ENCODE assay signal across 11 cellular contexts in genomic region chr11:35227551-35228341, GRCh38.
A peak's percentile ranks its signal among the peaks of the same experiment; 100 is the strongest.
DNase-seq lines count a peak whose midpoint lies in the region; TF ChIP-seq lines count a peak whose summit lies in the region.
"Had no signal": no experiment of that assay in that cellular context is flagged by ENCODE, and none has a peak within 500 bp of the region (broad histone marks: within the 10 kb centered on the region; RNA-seq: fewer than 3 reads in every experiment).

No MANE protein-coding gene starts in this region.

- H3K4me1 ChIP-seq in PC-9 (replicated peaks; ENCODE audit: insufficient read depth) (no peaks in the 10 kb centered on the region), skeletal muscle tissue (ENCODE audit: control insufficient read depth in 3 of 3, insufficient read depth in 3 of 3, low read length in 3 of 3) (no peaks in the 10 kb centered on the region)

- DNase-seq in SIG-M5 treated with dmso at 0.1 percent for 504 hours (lab: John Stamatoyannopoulos, UW; ENCODE audit: unreplicated experiment) (peak; percentile 82), SIG-M5 (lab: John Stamatoyannopoulos, UW) (no peak), PC-9 (peak in 1 of 2 experiments; percentile 57), fibroblast of mammary gland (ENCODE audit: low read depth) (peak; percentile 41), NCI-H526 (lab: John Stamatoyannopoulos, UW) (no peak), inferior parietal cortex (ENCODE audit: extremely low spot score) (no peak), NCI-H1092 (lab: John Stamatoyannopoulos, UW) (no peak)
- DNase-seq: activated CD4-positive, alpha-beta T cell treated with anti-CD3 and anti-CD28 coated beads, Interleukin-2, amount 10 ng/mL, durations not matched to agents 24 days and 14 days; ovary had no signal

- H2AFZ ChIP-seq in PC-9: no peak overlapping the region

- H3K27me3 ChIP-seq in PC-9 (ENCODE audit: insufficient read depth, low read depth) (no peaks in the 10 kb centered on the region), skeletal muscle tissue (ENCODE audit: control insufficient read depth in 3 of 3, insufficient read depth in 3 of 3, low read length in 3 of 3) (no peaks in the 10 kb centered on the region)
- H3K27me3 ChIP-seq: ovary had no signal

- no peak overlapping the region for H3K4me3 ChIP-seq in PC-9
- H3K4me3 ChIP-seq in fibroblast of mammary gland (ENCODE audit: control insufficient read depth, low read depth, low read length): no peak overlapping the region
- no peak overlapping the region for H3K4me3 ChIP-seq in skeletal muscle tissue (ENCODE audit: low read length in 3 of 3)
- H3K4me3 ChIP-seq: ovary had no signal

- peak overlapping the region; percentile 6 for H3K27ac ChIP-seq in PC-9
- peak overlapping the region; percentile 21 for H3K27ac ChIP-seq in skeletal muscle tissue (ENCODE audit: low read depth, low read length)
- H3K27ac ChIP-seq: 22Rv1, ovary had no signal

- CTCF ChIA-PET in PC-9 (lab: Charles Lee): no interaction called here

- peaks cover 97% of the 10 kb centered on the region for H3F3A ChIP-seq in PC-9 (ENCODE audit: insufficient read depth, low read depth)

- H4K20me1 ChIP-seq in PC-9 (ENCODE audit: insufficient read depth): no peaks in the 10 kb centered on the region

- H3K36me3 ChIP-seq in PC-9 (ENCODE audit: low read depth) (peaks cover 88% of the 10 kb centered on the region), skeletal muscle tissue (ENCODE audit: control insufficient read depth in 3 of 3, insufficient read depth in 3 of 3, low read length in 3 of 3) (peaks cover 0 to 39% (median 18%) of the 10 kb centered on the region in 3 donors)
- H3K36me3 ChIP-seq: ovary had no signal

- BruUV-seq in PC-9 (replicated peaks; lab: Mats Ljungman, UMichigan): no TSS peak

- H3K9ac ChIP-seq in skeletal muscle tissue (ENCODE audit: low read depth in 1 of 3, low read length in 3 of 3): no peak overlapping the region

- H3K4me2 ChIP-seq in PC-9: no peak overlapping the region

- TF ChIP-seq CTCF in PC-9 (conservative IDR thresholded peaks at IDR 0.05): no peak
- no peak for TF ChIP-seq CTCF in fibroblast of mammary gland (conservative IDR thresholded peaks at IDR 0.05; ENCODE audit: control insufficient read depth, insufficient read depth, low read depth, low read length)

- H3K9me2 ChIP-seq in PC-9 (ENCODE audit: insufficient read depth): no peaks in the 10 kb centered on the region

- intact Hi-C loops in PC-9 (cut with micrococcal nuclease; ENCODE audit: unreplicated experiment): no loop called here

- POLR2A ChIA-PET in PC-9 (lab: Charles Lee; ENCODE audit: unreplicated experiment): no interaction called here

- no peaks in the 10 kb centered on the region for H3K79me2 ChIP-seq in PC-9 (ENCODE audit: low read depth)

- 0 out of 2 replicates have a peak, but pooled peaks cover 3% of the 10 kb centered on the region for H3K9me3 ChIP-seq in PC-9 (ENCODE audit: insufficient read depth, low read depth)
- no peaks in the 10 kb centered on the region for H3K9me3 ChIP-seq in skeletal muscle tissue (ENCODE audit: control insufficient read depth in 3 of 3, low read length in 3 of 3)
- H3K9me3 ChIP-seq: ovary had no signal

Comparison
In these comparisons a context has a peak if more than half of its experiments do, and no peak if none do; other contexts are left out.
1. DNase-seq: peak in SIG-M5 treated with dmso at 0.1 percent for 504 hours (single experiment) and fibroblast of mammary gland (single experiment); none in SIG-M5 (single experiment), NCI-H526 (0 of 2), inferior parietal cortex (single experiment) and NCI-H1092 (single experiment).